29 cellular contexts compared by ENCODE assay signal in the genomic region with DNA sequence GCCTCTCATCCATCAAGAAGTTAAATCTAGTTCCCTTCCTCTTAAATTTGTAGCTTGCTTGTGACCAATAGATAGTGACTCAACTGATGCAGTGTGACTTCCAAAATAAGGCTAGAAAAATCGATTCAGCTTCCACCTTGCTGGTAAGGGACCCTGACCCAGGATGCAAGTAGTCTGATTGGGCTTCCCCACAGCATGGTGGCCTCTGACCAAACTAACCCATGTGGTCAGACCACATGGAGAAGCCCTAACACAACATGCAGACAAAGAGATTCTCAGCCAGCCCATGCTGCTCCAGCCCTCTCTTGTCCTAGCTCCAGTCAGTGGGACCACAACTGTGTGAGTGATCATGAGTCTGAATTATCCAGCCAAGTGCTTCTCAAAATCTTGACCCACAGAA.
"Had no signal": no experiment of that assay in that cellular context is flagged by ENCODE, and none has a peak within 500 bp of the region (broad histone marks: within the 10 kb centered on the region; RNA-seq: fewer than 3 reads in every experiment).

No MANE protein-coding gene starts in this region.

- ATAC-seq: activated T-cell treated with anti-CD3 and anti-CD28 coated beads, Interleukin-2, amount 50 U/mL, for 72 hours; esophagus mucosa had no signal

- H3K27me3 ChIP-seq: brain microvascular endothelial cell, dorsolateral prefrontal cortex had no signal

- H3K4me3 ChIP-seq: coronary artery, dorsolateral prefrontal cortex had no signal

- H3K27ac ChIP-seq: brain microvascular endothelial cell, coronary artery, dorsolateral prefrontal cortex had no signal

- FAIRE-seq: bronchial epithelial cell, frontal cortex had no signal

- H3K36me3 ChIP-seq: brain microvascular endothelial cell had no signal

- H3K4me1 Mint-ChIP-seq: activated CD4-positive, alpha-beta memory T cell treated with anti-CD3 and anti-CD28 coated beads, Interleukin-2, amount 10 ng/mL, durations not matched to agents 7 days and 5 days; activated CD4-positive, alpha-beta T cell treated with anti-CD3 and anti-CD28 coated beads, Interleukin-2, amount 10 ng/mL, durations not matched to agents 7 days and 5 days; central memory CD8-positive, alpha-beta T cell had no signal

- H3K27me3 Mint-ChIP-seq: activated CD4-positive, alpha-beta memory T cell treated with anti-CD3 and anti-CD28 coated beads, Interleukin-2, amount 10 ng/mL, durations not matched to agents 7 days and 5 days; activated CD4-positive, alpha-beta T cell treated with anti-CD3 and anti-CD28 coated beads, Interleukin-2, amount 10 ng/mL, durations not matched to agents 7 days and 5 days; activated naive CD8-positive, alpha-beta T cell; activated T-cell treated with anti-CD3 and anti-CD28 coated beads, Interleukin-2, amount 50 U/mL, for 24 hours; central memory CD8-positive, alpha-beta T cell; dendritic cell treated with granulocyte-macrophage colony-stimulating factor and Interleukin-4, amounts not matched to agents 40 ng/mL and 50 ng/mL, for 4 days had no signal

- H3K27ac Mint-ChIP-seq: activated CD4-positive, alpha-beta memory T cell treated with anti-CD3 and anti-CD28 coated beads, Interleukin-2, amount 10 ng/mL, durations not matched to agents 7 days and 5 days; activated CD4-positive, alpha-beta T cell treated with anti-CD3 and anti-CD28 coated beads, Interleukin-2, amount 10 ng/mL, durations not matched to agents 7 days and 5 days; activated naive CD8-positive, alpha-beta T cell; activated T-cell treated with anti-CD3 and anti-CD28 coated beads, Interleukin-2, amount 50 U/mL, for 24 hours; activated T-cell treated with anti-CD3 and anti-CD28 coated beads, Interleukin-2, amount 50 U/mL, for 72 hours; dendritic cell treated with granulocyte-macrophage colony-stimulating factor and Interleukin-4, amounts not matched to agents 40 ng/mL and 50 ng/mL, for 4 days; endodermal cell had no signal

- H3K9me3 Mint-ChIP-seq: activated CD4-positive, alpha-beta memory T cell treated with anti-CD3 and anti-CD28 coated beads, Interleukin-2, amount 10 ng/mL, durations not matched to agents 7 days and 5 days; activated CD4-positive, alpha-beta T cell treated with anti-CD3 and anti-CD28 coated beads, Interleukin-2, amount 10 ng/mL, durations not matched to agents 7 days and 5 days; endodermal cell had no signal

- H3K36me3 Mint-ChIP-seq: activated naive CD8-positive, alpha-beta T cell had no signal

- H3K4me3 Mint-ChIP-seq: activated CD4-positive, alpha-beta memory T cell treated with anti-CD3 and anti-CD28 coated beads, Interleukin-2, amount 10 ng/mL, durations not matched to agents 7 days and 5 days; activated CD4-positive, alpha-beta T cell treated with anti-CD3 and anti-CD28 coated beads, Interleukin-2, amount 10 ng/mL, durations not matched to agents 7 days and 5 days; activated naive CD8-positive, alpha-beta T cell; activated T-cell treated with anti-CD3 and anti-CD28 coated beads, Interleukin-2, amount 50 U/mL, for 24 hours; activated T-cell treated with anti-CD3 and anti-CD28 coated beads, Interleukin-2, amount 50 U/mL, for 72 hours; central memory CD8-positive, alpha-beta T cell; dendritic cell treated with granulocyte-macrophage colony-stimulating factor and Interleukin-4, amounts not matched to agents 40 ng/mL and 50 ng/mL, for 4 days; endodermal cell had no signal

- DNase-seq: activated CD4-positive, alpha-beta memory T cell treated with anti-CD3 and anti-CD28 coated beads, Interleukin-2, amount 10 ng/mL, durations not matched to agents 7 days and 5 days; activated CD4-positive, alpha-beta T cell treated with anti-CD3 and anti-CD28 coated beads for 1 hour; activated CD4-positive, alpha-beta T cell treated with anti-CD3 and anti-CD28 coated beads for 4 hours; activated CD4-positive, alpha-beta T cell treated with anti-CD3 and anti-CD28 coated beads, Interleukin-2, amount 10 ng/mL, durations not matched to agents 7 days and 5 days; activated CD4-positive, alpha-beta T cell treated with anti-CD3 and anti-CD28 coated beads, Interleukin-2, amount 50 U/mL, for 4 hours; activated CD8-positive, alpha-beta memory T cell treated with anti-CD3 and anti-CD28 coated beads, Interleukin-2, amount 50 U/mL, for 48 hours; activated effector memory CD4-positive, alpha-beta T cell treated with Interleukin-2 at 50 U/mL for 16 hours; activated gamma-delta T cell treated with Interleukin-2 at 50 U/mL for 16 hours; activated naive CD4-positive, alpha-beta T cell treated with anti-CD3 and anti-CD28 coated beads, Interleukin-2, amount 50 U/mL, for 16 hours; activated naive CD4-positive, alpha-beta T cell treated with Interleukin-2 at 50 U/mL for 16 hours; activated T-cell treated with anti-CD3 and anti-CD28 coated beads for 4 hours; activated T-cell treated with anti-CD3 and anti-CD28 coated beads, Interleukin-2, amount 50 U/mL, for 24 hours; activated T-cell treated with anti-CD3 and anti-CD28 coated beads, Interleukin-2, amount 50 U/mL, for 72 hours; amniotic stem cell; anterior cingulate cortex; brain microvascular endothelial cell; dorsolateral prefrontal cortex; effector memory CD4-positive, alpha-beta T cell; endodermal cell; foreskin fibroblast; head of caudate nucleus; T-helper 2 cell had no signal
